In the genomic region with DNA sequence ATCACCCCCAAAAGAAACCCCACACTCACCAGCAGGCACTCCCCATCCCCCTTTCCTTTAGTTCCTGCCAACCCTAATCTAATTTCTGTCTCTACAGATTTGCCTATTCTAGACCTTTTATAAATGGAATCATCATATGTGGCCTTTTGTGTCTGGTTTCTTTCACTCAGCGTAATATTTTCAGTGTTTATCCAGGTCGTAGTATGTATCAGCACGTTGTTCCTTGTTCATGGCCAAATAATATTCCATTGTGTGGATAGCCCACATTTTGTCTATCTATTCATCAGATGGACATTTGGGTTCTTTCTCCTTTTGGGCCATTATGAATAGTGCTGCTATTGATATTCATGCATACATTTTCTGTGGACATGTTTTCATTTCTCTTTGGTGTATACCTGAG, we compare ENCODE assay signal across 17 cellular contexts.
A peak's percentile ranks its signal among the peaks of the same experiment; 100 is the strongest.
DNase-seq lines count a peak whose midpoint lies in the region; ATAC-seq and TF ChIP-seq lines count a peak whose summit lies in the region.
"Had no signal": no experiment of that assay in that cellular context is flagged by ENCODE, and none has a peak within 500 bp of the region (broad histone marks: within the 10 kb centered on the region; RNA-seq: fewer than 3 reads in every experiment).

No MANE protein-coding gene starts in this region.

- H3K9me3 ChIP-seq in DOHH2 (ENCODE audit: control insufficient read depth, insufficient read depth, low read length) (no peaks in the 10 kb centered on the region), OCI-LY7 (ENCODE audit: low read length) (no peaks in the 10 kb centered on the region)
- H3K9me3 ChIP-seq: HAP-1 had no signal

- H3K4me1 ChIP-seq in DOHH2 (ENCODE audit: control insufficient read depth, low read length): peaks cover 45% of the 10 kb centered on the region
- H3K4me1 ChIP-seq in OCI-LY7 (ENCODE audit: insufficient read depth, low read length, poor library complexity, severe bottlenecking): peaks cover 23% of the 10 kb centered on the region
- H3K4me1 ChIP-seq: HAP-1 had no signal

- no peak for TF ChIP-seq CTCF in DOHH2 (IDR thresholded peaks at IDR 0.05; ENCODE audit: low read depth, low read length, poor library complexity, severe bottlenecking)
- no peak for TF ChIP-seq CTCF in OCI-LY7 (conservative IDR thresholded peaks at IDR 0.05; ENCODE audit: low read length)
- TF ChIP-seq CTCF in GM13977 (IDR thresholded peaks at IDR 0.05; ENCODE audit: extremely low read depth, insufficient read depth, missing control alignments): no peak

- intact Hi-C loops in OCI-LY7 (cut with micrococcal nuclease; ENCODE audit: unreplicated experiment): no loop called here

- in situ Hi-C loops in GM13977 (cut with MboI; ENCODE audit: low pct_unique_long_range_greater_than_20kb, low sequenced_read_pairs, unreplicated experiment): no loop called here

- H3K9me2 ChIP-seq in DOHH2 (replicated peaks; ENCODE audit: control insufficient read depth, low read length) (no peaks in the 10 kb centered on the region), OCI-LY7 (ENCODE audit: insufficient read depth, low read length) (no peaks in the 10 kb centered on the region)

- POLR2A ChIA-PET in OCI-LY7 (lab: Charles Lee): interaction anchor here (1.0 kb wide), 1 partner anchor 19 kb away, joined by 5 read pairs; no protein-coding TSS in a partner anchor

- H3K27me3 ChIP-seq in DOHH2 (ENCODE audit: control insufficient read depth, low read length): no peaks in the 10 kb centered on the region

- H2AFZ ChIP-seq in OCI-LY7 (ENCODE audit: low read length): no peak overlapping the region
- H2AFZ ChIP-seq: GM23248 had no signal

- H3K27ac ChIP-seq in DOHH2 (ENCODE audit: low read depth, low read length) (peak overlapping the region; percentile 80), OCI-LY7 (ENCODE audit: low read depth, low read length, poor library complexity, severe bottlenecking) (no peak overlapping the region)
- H3K27ac ChIP-seq: C4-2B, GM23248 had no signal

- BruUV-seq in OCI-LY7 (replicated peaks; lab: Mats Ljungman, UMichigan): no TSS peak

- peaks cover 7% of the 10 kb centered on the region; the same call in 1 of the 2 replicates for H3F3A ChIP-seq in DOHH2 (ENCODE audit: control insufficient read depth, insufficient read depth)

- CTCF ChIA-PET in OCI-LY7 (lab: Charles Lee; ENCODE audit: unreplicated experiment): no interaction called here

- no peaks in the 10 kb centered on the region for H4K20me1 ChIP-seq in DOHH2 (ENCODE audit: control insufficient read depth, insufficient read depth, low read depth, low read length)
- H4K20me1 ChIP-seq in OCI-LY7 (ENCODE audit: insufficient read depth, low read length): no peaks in the 10 kb centered on the region

- H3K4me2 ChIP-seq in DOHH2 (ENCODE audit: low read length) (peak overlapping the region; percentile 34), OCI-LY7 (ENCODE audit: low read length) (peak overlapping the region; percentile 13)

- ATAC-seq in GM18867 (IDR thresholded peaks at IDR 0.05; ENCODE audit: unreplicated experiment) (no peak), HG02588 (IDR thresholded peaks at IDR 0.05; ENCODE audit: unreplicated experiment) (no peak), GM18502 (IDR thresholded peaks at IDR 0.05; ENCODE audit: poor library complexity, unreplicated experiment) (no peak)

- H3K36me3 ChIP-seq in DOHH2 (ENCODE audit: control insufficient read depth, low read length) (peaks cover 20% of the 10 kb centered on the region), OCI-LY7 (ENCODE audit: insufficient read depth, low read length) (peaks cover 19% of the 10 kb centered on the region; the same call in 1 of the 2 replicates)
- H3K36me3 ChIP-seq: HAP-1 had no signal

- DNase-seq in OCI-LY7 (ENCODE audit: low spot score): no peak
- peak; percentile 1 for DNase-seq in islet precursor cell
- DNase-seq in GM13977 (ENCODE audit: low spot score): no peak
- DNase-seq: AML-193; CD4-positive, alpha-beta memory T cell; DMS153; DMS79; GF-D8; GM23248; IMR-90; KBM-7 had no signal

- H3K79me2 ChIP-seq in DOHH2 (ENCODE audit: control insufficient read depth, low read length) (no peaks in the 10 kb centered on the region), OCI-LY7 (ENCODE audit: insufficient read depth, low read depth, low read length) (no peaks in the 10 kb centered on the region)

- H3K4me3 ChIP-seq in DOHH2 (ENCODE audit: low read length) (peak overlapping the region; percentile 36), OCI-LY7 (ENCODE audit: low read depth, low read length, poor library complexity, severe bottlenecking) (no peak overlapping the region)
- H3K4me3 ChIP-seq: GM23248, HAP-1 had no signal
